16 cellular contexts compared by ENCODE assay signal in the genomic region with DNA sequence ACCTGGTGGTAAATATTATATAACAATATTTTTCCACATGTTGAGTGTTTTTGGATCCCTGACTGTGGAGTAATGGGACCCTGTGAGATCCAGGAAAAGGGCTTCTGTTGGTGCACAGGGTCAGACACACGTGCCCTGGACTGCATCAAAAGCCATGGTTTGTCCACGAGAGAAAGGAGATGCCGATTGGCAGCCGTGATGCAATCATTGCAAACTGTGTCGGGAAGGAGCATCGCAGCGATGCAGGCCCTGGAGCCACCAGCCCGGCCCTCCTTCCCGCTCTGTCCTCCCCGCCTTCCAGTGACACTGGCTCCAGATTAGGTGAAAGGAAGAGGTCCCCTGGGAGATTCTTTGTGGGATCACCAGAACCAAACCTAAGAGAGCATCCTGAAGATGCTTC. TPM values are rescaled to one million over a fixed set of nuclear protein-coding genes. Genes with fewer than 3 reads are reported as not detected.
DNase-seq lines count a peak whose midpoint lies in the region; ATAC-seq, FAIRE-seq and TF ChIP-seq lines count a peak whose summit lies in the region.
"Had no signal": no experiment of that assay in that cellular context is flagged by ENCODE, and none has a peak within 500 bp of the region (broad histone marks: within the 10 kb centered on the region; RNA-seq: fewer than 3 reads in every experiment).

No MANE protein-coding gene starts in this region.

- FAIRE-seq in astrocyte (lab: Jason Lieb, UNC) = no peak

- no peak for TF ChIP-seq CTCF in heart left ventricle (IDR thresholded peaks at IDR 0.05)
- no peak for TF ChIP-seq CTCF in astrocyte (IDR thresholded peaks at IDR 0.05; ENCODE audit: insufficient read depth, low read depth, low read length)
- TF ChIP-seq CTCF in lung (IDR thresholded peaks at IDR 0.05; ENCODE audit: control extremely low read depth, extremely low read depth) = no peak
- no peak for TF ChIP-seq CTCF in thoracic aorta (IDR thresholded peaks at IDR 0.05)

- peak overlapping the region; percentile 3 for H3K9ac ChIP-seq in astrocyte (ENCODE audit: low read length)
- H3K9ac ChIP-seq: BLaER1 had no signal

- peaks cover 64% of the 10 kb centered on the region for H3K4me1 Mint-ChIP-seq in astrocyte (ENCODE audit: low read depth, unreplicated experiment)

- peaks cover 45% of the 10 kb centered on the region for H4K20me1 ChIP-seq in astrocyte (ENCODE audit: insufficient read depth, low read length)
- H4K20me1 ChIP-seq: BLaER1 had no signal

- DNase-seq in heart left ventricle (no peak), cardiac septum (ENCODE audit: low spot score) (no peak), astrocyte (ENCODE audit: low read depth) (no peak), lung (ENCODE audit: low spot score) (no peak), thoracic aorta (ENCODE audit: low spot score) (no peak), kidney tubule cell (ENCODE audit: low spot score) (no peak)
- DNase-seq: CD8-positive, alpha-beta memory T cell; DMS 273 treated with DMSO at 0.1 percent for 48 hours; NCI-H1436; NCI-H2081; NCI-H510A treated with DMSO at 0.1 percent for 48 hours had no signal

- H3K4me1 ChIP-seq in heart left ventricle (peaks cover 17 to 97% (median 87%) of the 10 kb centered on the region in 12 donors), astrocyte (ENCODE audit: insufficient read depth, low read length) (peaks cover 68% of the 10 kb centered on the region), lung (ENCODE audit: control insufficient read depth in 2 of 2, insufficient read depth in 2 of 2, low read length in 2 of 2) (peaks cover 30 to 38% of the 10 kb centered on the region in 2 donors), thoracic aorta (ENCODE audit: control insufficient read depth in 1 of 2, low read depth in 2 of 2) (peaks cover 50 to 95% of the 10 kb centered on the region in 2 donors)

- H3K79me2 ChIP-seq in astrocyte (ENCODE audit: insufficient read depth, low read length) = peaks cover 87% of the 10 kb centered on the region

- peak overlapping the region; percentile 80 for H3K27ac Mint-ChIP-seq in astrocyte (ENCODE audit: unreplicated experiment)
- H3K27ac Mint-ChIP-seq: CD8-positive, alpha-beta memory T cell had no signal

- peak overlapping the region; percentile 63 for H3K4me3 Mint-ChIP-seq in astrocyte (ENCODE audit: unreplicated experiment)
- H3K4me3 Mint-ChIP-seq: CD8-positive, alpha-beta memory T cell had no signal

- H3K9me3 ChIP-seq in heart left ventricle (no peaks in the 10 kb centered on the region), astrocyte (ENCODE audit: insufficient read depth, low read depth, low read length) (no peaks in the 10 kb centered on the region), lung (ENCODE audit: control insufficient read depth in 2 of 2, insufficient read depth in 1 of 2, low read length in 1 of 2) (peaks cover 0 to 2% of the 10 kb centered on the region in 2 donors), thoracic aorta (no peaks in the 10 kb centered on the region)
- H3K9me3 ChIP-seq: BLaER1 had no signal

- H3K9me3 Mint-ChIP-seq in astrocyte (ENCODE audit: unreplicated experiment) = no peaks in the 10 kb centered on the region
- H3K9me3 Mint-ChIP-seq: CD8-positive, alpha-beta memory T cell had no signal

- TF ChIP-seq POLR2A in heart left ventricle (IDR thresholded peaks at IDR 0.05) = no peak

- H3K27me3 Mint-ChIP-seq in astrocyte (ENCODE audit: low read depth, unreplicated experiment) = no peaks in the 10 kb centered on the region

- peaks cover 52% of the 10 kb centered on the region for H3K36me3 Mint-ChIP-seq in astrocyte (ENCODE audit: low read depth, unreplicated experiment)
- H3K36me3 Mint-ChIP-seq: CD8-positive, alpha-beta memory T cell had no signal

- intact Hi-C loops in heart left ventricle (cut with DNase I) = no loop called here
- intact Hi-C loops in cardiac septum (cut with DNase I) = loop anchor here (5.0 kb wide), 1 partner anchor 91 kb away; no protein-coding TSS in a partner anchor

- peak overlapping the region; percentile 26 to 98 (median 77) for H3K27ac ChIP-seq in heart left ventricle
- peak overlapping the region; percentile 28 for H3K27ac ChIP-seq in astrocyte (ENCODE audit: low read depth, low read length)
- H3K27ac ChIP-seq in lung (ENCODE audit: low read depth in 1 of 2, low read length in 1 of 2) = peak overlapping the region; percentile 34 to 36
- peak overlapping the region; percentile 35 to 72 for H3K27ac ChIP-seq in thoracic aorta
- H3K27ac ChIP-seq: 22Rv1, BLaER1 had no signal

- H3K27me3 ChIP-seq in heart left ventricle = peaks cover 0 to 3% (median 0%) of the 10 kb centered on the region in 9 donors
- no peaks in the 10 kb centered on the region for H3K27me3 ChIP-seq in astrocyte (ENCODE audit: insufficient read depth, low read length)
- H3K27me3 ChIP-seq in lung (ENCODE audit: control insufficient read depth, insufficient read depth) = no peaks in the 10 kb centered on the region
- H3K27me3 ChIP-seq in thoracic aorta (replicated peaks; ENCODE audit: insufficient read depth) = no peaks in the 10 kb centered on the region

- no peak overlapping the region for H3K4me2 ChIP-seq in astrocyte (ENCODE audit: low read length)
- H3K4me2 ChIP-seq: BLaER1 had no signal

- no peak overlapping the region for H3K4me3 ChIP-seq in heart left ventricle
- no peak overlapping the region for H3K4me3 ChIP-seq in astrocyte (ENCODE audit: insufficient read depth, low read depth, low read length)
- no peak overlapping the region for H3K4me3 ChIP-seq in lung
- H3K4me3 ChIP-seq in thoracic aorta = no peak overlapping the region
- H3K4me3 ChIP-seq: BLaER1 had no signal

- H3K36me3 ChIP-seq in heart left ventricle (peaks cover 0 to 26% (median 13%) of the 10 kb centered on the region in 9 donors), astrocyte (ENCODE audit: insufficient read depth, low read length) (peaks cover 31% of the 10 kb centered on the region), lung (ENCODE audit: control insufficient read depth in 2 of 2, insufficient read depth in 2 of 2, low read length in 2 of 2) (peaks cover 0 to 7% of the 10 kb centered on the region in 2 donors), thoracic aorta (peaks cover 20% of the 10 kb centered on the region)
- H3K36me3 ChIP-seq: BLaER1 had no signal

- 50 to 63% (median 61%) methylated on average over 10 of the region's 10 CpGs for WGBS in heart left ventricle, 4 donors
- WGBS in lung, 2 donors = 82 to 85% methylated on average over 10 of the region's 10 CpGs

- ATAC-seq in heart left ventricle (no peak), lung (ENCODE audit: insufficient read depth, low FRiP score) (no peak), thoracic aorta (ENCODE audit: insufficient number of reproducible peaks, low FRiP score, low read depth) (no peak), GM18909 (IDR thresholded peaks at IDR 0.05; ENCODE audit: poor library complexity, unreplicated experiment) (no peak), HG02884 (IDR thresholded peaks at IDR 0.05; ENCODE audit: unreplicated experiment) (no peak)
- ATAC-seq: Panc1 had no signal

- H2AFZ ChIP-seq in astrocyte (ENCODE audit: low read depth, low read length) = no peak overlapping the region

RNA-seq across cellular contexts. Expression of a gene that starts 9.1 kb away (rescaled TPM):
- total RNA-seq in heart left ventricle (100 to 1,000 TPM in 8 of 9 donors, 10 to 100 TPM in 1; 94.0 to 377 (median 166) TPM), cardiac septum (165 TPM), astrocyte (1,414 and 1,647 TPM in 2 replicates), lung (100 to 1,000 TPM; 414 to 627 TPM), thoracic aorta (1,000 to 10,000 TPM in 1 of 2 donors, 100 to 1,000 TPM in 1; 999 to 1,135 TPM)
- polyA plus RNA-seq in heart left ventricle (100 to 1,000 TPM in 1 of 2 donors, 10 to 100 TPM in 1; 92.4 to 220 TPM), lung (100 to 1,000 TPM; 169 to 264 TPM)
- total RNA-seq: CD8-positive, alpha-beta memory T cell had no signal
- polyA plus RNA-seq: CD8-positive, alpha-beta memory T cell had no signal

RNA-seq across cellular contexts. Expression of a gene that starts 9.2 kb away (rescaled TPM):
- 100 to 1,000 TPM in 8 of 9 donors, 10 to 100 TPM in 1; 91.9 to 428 (median 184) TPM for total RNA-seq in heart left ventricle
- polyA plus RNA-seq in heart left ventricle = 100 to 1,000 TPM in 1 of 2 donors, 10 to 100 TPM in 1; 52.6 to 194 TPM
- 196 TPM for total RNA-seq in cardiac septum
- total RNA-seq in astrocyte = 2,489 and 3,103 TPM in 2 replicates
- 1,000 to 10,000 TPM in 1 of 2 donors, 100 to 1,000 TPM in 1; 326 to 1,051 TPM for total RNA-seq in lung
- 100 to 1,000 TPM; 114 to 310 TPM for polyA plus RNA-seq in lung
- total RNA-seq in thoracic aorta = 100 to 1,000 TPM; 505 to 852 TPM
- total RNA-seq: CD8-positive, alpha-beta memory T cell had no signal
- polyA plus RNA-seq: CD8-positive, alpha-beta memory T cell had no signal
